10 cellular contexts compared by ENCODE assay signal in genomic region chr17:45170280-45170975, GRCh38. TPM values are rescaled to one million over a fixed set of nuclear protein-coding genes. Genes with fewer than 3 reads are reported as not detected.
DNase-seq lines count a peak whose midpoint lies in the region; ATAC-seq lines count a peak whose summit lies in the region.
"Had no signal": no experiment of that assay in that cellular context is flagged by ENCODE, and none has a peak within 500 bp of the region (broad histone marks: within the 10 kb centered on the region; RNA-seq: fewer than 3 reads in every experiment).

No MANE protein-coding gene starts in this region.

- H3K4me3 ChIP-seq in iPS-20b (ENCODE audit: low read length) = no peak overlapping the region
- H3K4me3 ChIP-seq in skin epidermis = peak overlapping the region in 1 of 7 experiments; percentile 33

- H3K27ac Mint-ChIP-seq in activated naive CD8-positive, alpha-beta T cell treated with anti-CD3 and anti-CD28 coated beads for 36 hours = peak overlapping the region; percentile 84

- no peaks in the 10 kb centered on the region for H3K27me3 Mint-ChIP-seq in activated naive CD8-positive, alpha-beta T cell treated with anti-CD3 and anti-CD28 coated beads for 36 hours

- no peaks in the 10 kb centered on the region for H3K9me3 ChIP-seq in iPS-20b (ENCODE audit: insufficient read depth, low read depth, low read length)

- H3K4me1 ChIP-seq in iPS-20b (ENCODE audit: insufficient read depth, low read length) = peaks cover 28% of the 10 kb centered on the region

- H3K36me3 Mint-ChIP-seq in activated naive CD8-positive, alpha-beta T cell treated with anti-CD3 and anti-CD28 coated beads for 36 hours = no peaks in the 10 kb centered on the region

- H3K27me3 ChIP-seq in iPS-20b (ENCODE audit: insufficient read depth, low read length) = no peaks in the 10 kb centered on the region

- DNase-seq in D341Med (ENCODE audit: low spot score) = peak; percentile 30
- no peak for DNase-seq in activated naive CD8-positive, alpha-beta T cell treated with anti-CD3 and anti-CD28 coated beads for 36 hours
- DNase-seq in HT-29 (ENCODE audit: low spot score) = no peak
- no peak for DNase-seq in DMS114 treated with DMSO at 0.1 percent for 48 hours (lab: John Stamatoyannopoulos, UW; ENCODE audit: unreplicated experiment)
- DNase-seq: KBM-7, T-helper 9 cell had no signal

- no peak overlapping the region for H3K4me3 Mint-ChIP-seq in activated naive CD8-positive, alpha-beta T cell treated with anti-CD3 and anti-CD28 coated beads for 36 hours

- no peaks in the 10 kb centered on the region for H3K9me3 Mint-ChIP-seq in activated naive CD8-positive, alpha-beta T cell treated with anti-CD3 and anti-CD28 coated beads for 36 hours

- peaks cover 9% of the 10 kb centered on the region; the same call in 1 of the 2 replicates for H3K36me3 ChIP-seq in iPS-20b (ENCODE audit: insufficient read depth, low read depth, low read length)

- H3K27ac ChIP-seq in iPS-20b (ENCODE audit: low read length) (peak overlapping the region; percentile 77), skin epidermis (peak overlapping the region in 20 of 21 experiments; percentile 83 to 98 (median 92))

- peaks cover 26% of the 10 kb centered on the region for H3K4me1 Mint-ChIP-seq in activated naive CD8-positive, alpha-beta T cell treated with anti-CD3 and anti-CD28 coated beads for 36 hours

- ATAC-seq in GM18520 (IDR thresholded peaks at IDR 0.05; ENCODE audit: unreplicated experiment) (no peak), HG03159 (IDR thresholded peaks at IDR 0.05; ENCODE audit: unreplicated experiment) (no peak)

- H3K9ac ChIP-seq in iPS-20b (ENCODE audit: low read depth, low read length) = peak overlapping the region; percentile 58; the same call in 1 of the 2 replicates

RNA-seq across cellular contexts. Expression of gene HEXIM2, which starts 8.8 kb away (rescaled TPM):
- total RNA-seq in activated naive CD8-positive, alpha-beta T cell treated with anti-CD3 and anti-CD28 coated beads for 36 hours = 1 to 10 TPM; 4.8 to 5.6 TPM
- total RNA-seq in HT-29 (2014; rRNA removed; shearing (Covaris generic)) = 9.0 and 9.5 TPM in 2 replicates

RNA-seq across cellular contexts. Expression of gene HEXIM1, which starts 22.2 kb away (rescaled TPM):
- 10 to 100 TPM; 36.0 to 36.5 TPM for total RNA-seq in activated naive CD8-positive, alpha-beta T cell treated with anti-CD3 and anti-CD28 coated beads for 36 hours
- total RNA-seq in HT-29 (2014; rRNA removed; shearing (Covaris generic)) = 9.4 and 9.6 TPM in 2 replicates

RNA-seq across cellular contexts. Expression of gene ACBD4, which starts 34.9 kb away (rescaled TPM):
- total RNA-seq in activated naive CD8-positive, alpha-beta T cell treated with anti-CD3 and anti-CD28 coated beads for 36 hours = 1 to 10 TPM; 8.6 to 8.9 TPM
- 12.0 and 12.3 TPM in 2 replicates for total RNA-seq in HT-29 (2014; rRNA removed; shearing (Covaris generic))

RNA-seq across cellular contexts. Expression of gene PLCD3, which starts 38.1 kb away (rescaled TPM):
- 1 to 10 TPM; 2.7 to 3.8 TPM for total RNA-seq in activated naive CD8-positive, alpha-beta T cell treated with anti-CD3 and anti-CD28 coated beads for 36 hours
- total RNA-seq in HT-29 (2014; rRNA removed; shearing (Covaris generic)) = 130 and 142 TPM in 2 replicates

RNA-seq across cellular contexts. Expression of gene FMNL1, which starts 51.3 kb away (rescaled TPM):
- total RNA-seq in activated naive CD8-positive, alpha-beta T cell treated with anti-CD3 and anti-CD28 coated beads for 36 hours = 100 to 1,000 TPM; 215 to 219 TPM
- 0.03 TPM in 1 of 2 replicates, not detected in the other for total RNA-seq in HT-29 (2014; rRNA removed; shearing (Covaris generic))
